ENCODE assay signal across 16 cellular contexts in the genomic region with DNA sequence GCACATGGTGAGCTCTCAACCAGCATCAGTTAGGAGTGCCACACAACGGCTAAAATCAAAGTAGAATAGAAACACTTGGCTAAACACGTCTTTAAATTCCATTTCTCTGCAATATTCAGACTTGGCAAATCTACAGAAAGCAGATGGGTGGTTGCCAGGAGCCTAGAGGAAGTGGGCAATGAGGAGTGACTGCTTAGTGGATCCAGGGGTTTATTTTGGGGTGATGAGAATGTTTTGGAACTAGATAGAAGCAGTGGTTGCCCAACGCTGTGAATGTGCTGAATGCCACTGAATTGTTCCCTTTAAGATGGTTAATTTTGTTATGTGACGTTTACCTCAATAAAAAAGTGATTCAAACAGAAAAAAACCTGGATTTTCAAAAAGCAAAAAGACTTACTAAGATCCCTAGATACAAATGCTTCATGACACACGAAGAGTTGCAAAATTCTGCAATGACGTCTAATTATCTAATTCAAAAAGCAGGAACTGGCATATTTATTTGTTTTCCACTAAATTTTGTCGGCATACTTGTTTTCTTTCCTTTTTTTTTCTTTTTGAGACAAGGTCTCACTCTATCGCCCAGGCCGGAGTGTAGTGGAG. TPM values are rescaled to one million over a fixed set of nuclear protein-coding genes. Genes with fewer than 3 reads are reported as not detected.
DNase-seq lines count a peak whose midpoint lies in the region; ATAC-seq, FAIRE-seq and TF ChIP-seq lines count a peak whose summit lies in the region.
"Had no signal": no experiment of that assay in that cellular context is flagged by ENCODE, and none has a peak within 500 bp of the region (broad histone marks: within the 10 kb centered on the region; RNA-seq: fewer than 3 reads in every experiment).

No MANE protein-coding gene starts in this region.

- intact Hi-C loops in heart right ventricle (cut with DNase I) (no loop called here), right cardiac atrium (cut with DNase I) (no loop called here), left lung (cut with DNase I) (no loop called here), upper lobe of right lung (cut with DNase I) (no loop called here)

- H3K79me2 ChIP-seq in astrocyte (ENCODE audit: insufficient read depth, low read length) = no peaks in the 10 kb centered on the region
- H3K79me2 ChIP-seq in hepatocyte = no peaks in the 10 kb centered on the region

- no peaks in the 10 kb centered on the region for H3K36me3 ChIP-seq in heart right ventricle
- H3K36me3 ChIP-seq in astrocyte (ENCODE audit: insufficient read depth, low read length) = no peaks in the 10 kb centered on the region
- no peaks in the 10 kb centered on the region for H3K36me3 ChIP-seq in left lung
- no peaks in the 10 kb centered on the region for H3K36me3 ChIP-seq in upper lobe of right lung
- no peaks in the 10 kb centered on the region for H3K36me3 ChIP-seq in hepatocyte (replicated peaks; ENCODE audit: insufficient read depth, low read depth)

- ATAC-seq in heart right ventricle (peak in 6 of 8 donors; percentile 25 to 68 (median 57)), right cardiac atrium (no peak), left lung (peak; percentile 43), upper lobe of right lung (peak; percentile 43)
- ATAC-seq: stimulated activated effector memory CD8-positive, alpha-beta T cell treated with anti-CD3 and anti-CD28 coated beads, Interleukin-12 subunit alpha, Interleukin-12 subunit beta, amount 100 ng/mL, for 72 hours had no signal

- peak in 1 of 2 donors; percentile 27 for DNase-seq in heart right ventricle
- DNase-seq in right cardiac atrium = no peak
- DNase-seq in astrocyte (ENCODE audit: low read depth) = peak; percentile 3
- no peak for DNase-seq in left lung
- no peak for DNase-seq in upper lobe of right lung
- DNase-seq in activated CD4-positive, CD25-positive, alpha-beta regulatory T cell treated with anti-CD3 and anti-CD28 coated beads, Interleukin-2, amount 50 U/mL, for 72 hours = no peak
- no peak for DNase-seq in hepatocyte (ENCODE audit: low spot score)
- DNase-seq in NCI-H1930 (lab: John Stamatoyannopoulos, UW) = no peak
- DNase-seq: activated CD4-positive, alpha-beta T cell treated with anti-CD3 and anti-CD28 coated beads for 48 hours; NCI-H2171; SHP77 treated with DMSO at 0.1 percent for 48 hours had no signal

- H3K9ac ChIP-seq in astrocyte (ENCODE audit: low read length) = no peak overlapping the region

- H3K9me2 ChIP-seq in hepatocyte (replicated peaks; ENCODE audit: insufficient read depth) = no peaks in the 10 kb centered on the region

- H3K27ac ChIP-seq in heart right ventricle = peak overlapping the region in 4 of 10 donors; percentile 20 to 77 (median 40)
- H3K27ac ChIP-seq in right cardiac atrium (ENCODE audit: low read length) = no peak overlapping the region
- H3K27ac ChIP-seq in astrocyte (ENCODE audit: low read depth, low read length) = no peak overlapping the region
- H3K27ac ChIP-seq in left lung = peak overlapping the region in 1 of 2 donors; percentile 10
- no peak overlapping the region for H3K27ac ChIP-seq in upper lobe of right lung
- H3K27ac ChIP-seq in hepatocyte = no peak overlapping the region

- H3K27me3 ChIP-seq in heart right ventricle (no peaks in the 10 kb centered on the region), right cardiac atrium (ENCODE audit: control insufficient read depth, insufficient read depth) (no peaks in the 10 kb centered on the region), astrocyte (ENCODE audit: insufficient read depth, low read length) (peaks cover 2% of the 10 kb centered on the region), left lung (no peaks in the 10 kb centered on the region), upper lobe of right lung (no peaks in the 10 kb centered on the region), hepatocyte (no peaks in the 10 kb centered on the region)

- no peak for FAIRE-seq in astrocyte (lab: Jason Lieb, UNC)
- FAIRE-seq: G401.6 had no signal

- H3K9me3 Mint-ChIP-seq in astrocyte (ENCODE audit: unreplicated experiment) = peaks cover 2% of the 10 kb centered on the region
- H3K9me3 Mint-ChIP-seq: activated naive CD4-positive, alpha-beta T cell treated with anti-CD3 and anti-CD28 coated beads, Interleukin-2, amount 50 U/mL, for 24 hours; stimulated activated effector memory CD8-positive, alpha-beta T cell treated with anti-CD3 and anti-CD28 coated beads, Interleukin-12 subunit alpha, Interleukin-12 subunit beta, amount 100 ng/mL, for 72 hours had no signal

- H3K27ac Mint-ChIP-seq in astrocyte (ENCODE audit: unreplicated experiment) = peak overlapping the region; percentile 12
- H3K27ac Mint-ChIP-seq: activated naive CD4-positive, alpha-beta T cell treated with anti-CD3 and anti-CD28 coated beads, Interleukin-2, amount 50 U/mL, for 24 hours; stimulated activated effector memory CD8-positive, alpha-beta T cell treated with anti-CD3 and anti-CD28 coated beads, Interleukin-12 subunit alpha, Interleukin-12 subunit beta, amount 100 ng/mL, for 72 hours had no signal

- H3K4me1 ChIP-seq in heart right ventricle (peaks cover 0 to 15% (median 0%) of the 10 kb centered on the region in 9 donors), right cardiac atrium (ENCODE audit: control insufficient read depth, insufficient read depth, low read length) (no peaks in the 10 kb centered on the region), astrocyte (ENCODE audit: insufficient read depth, low read length) (no peaks in the 10 kb centered on the region), left lung (peaks cover 0 to 8% of the 10 kb centered on the region in 2 donors), upper lobe of right lung (peaks cover 7% of the 10 kb centered on the region), hepatocyte (ENCODE audit: insufficient read depth) (no peaks in the 10 kb centered on the region)

- no peaks in the 10 kb centered on the region for H4K20me1 ChIP-seq in astrocyte (ENCODE audit: insufficient read depth, low read length)
- no peaks in the 10 kb centered on the region for H4K20me1 ChIP-seq in hepatocyte (ENCODE audit: insufficient read depth, poor library complexity, severe bottlenecking)

- H3K4me3 ChIP-seq in heart right ventricle = no peak overlapping the region
- no peak overlapping the region for H3K4me3 ChIP-seq in right cardiac atrium (ENCODE audit: low read length)
- H3K4me3 ChIP-seq in astrocyte (ENCODE audit: insufficient read depth, low read depth, low read length) = no peak overlapping the region
- no peak overlapping the region for H3K4me3 ChIP-seq in left lung
- H3K4me3 ChIP-seq in upper lobe of right lung = no peak overlapping the region
- no peak overlapping the region for H3K4me3 ChIP-seq in hepatocyte

- no peak overlapping the region for H3K4me3 Mint-ChIP-seq in astrocyte (ENCODE audit: unreplicated experiment)
- H3K4me3 Mint-ChIP-seq: activated naive CD4-positive, alpha-beta T cell treated with anti-CD3 and anti-CD28 coated beads, Interleukin-2, amount 50 U/mL, for 24 hours; stimulated activated effector memory CD8-positive, alpha-beta T cell treated with anti-CD3 and anti-CD28 coated beads, Interleukin-12 subunit alpha, Interleukin-12 subunit beta, amount 100 ng/mL, for 72 hours had no signal

- TF ChIP-seq CTCF in heart right ventricle (IDR thresholded peaks at IDR 0.05) (no peak), astrocyte (IDR thresholded peaks at IDR 0.05; ENCODE audit: insufficient read depth, low read depth, low read length) (no peak), left lung (IDR thresholded peaks at IDR 0.05) (no peak), upper lobe of right lung (IDR thresholded peaks at IDR 0.05) (no peak), hepatocyte (IDR thresholded peaks at IDR 0.05; ENCODE audit: poor library complexity) (no peak)

- no peak overlapping the region for H2AFZ ChIP-seq in astrocyte (ENCODE audit: low read depth, low read length)
- no peak overlapping the region for H2AFZ ChIP-seq in hepatocyte

- 45 to 46% methylated on average over 9 of the region's 9 CpGs for WGBS in heart right ventricle, 2 donors
- WGBS in right cardiac atrium = 27% methylated on average over 9 of the region's 9 CpGs
- WGBS in hepatocyte (ENCODE audit: low lambda C conversion rate, missing lambda C conversion rate) = 77% methylated on average over 9 of the region's 9 CpGs

- H3K4me2 ChIP-seq in astrocyte (ENCODE audit: low read length) = no peak overlapping the region
- H3K4me2 ChIP-seq in hepatocyte = no peak overlapping the region

- H3K27me3 Mint-ChIP-seq in astrocyte (ENCODE audit: low read depth, unreplicated experiment) = peaks cover 22% of the 10 kb centered on the region

- no peaks in the 10 kb centered on the region for H3K36me3 Mint-ChIP-seq in astrocyte (ENCODE audit: low read depth, unreplicated experiment)
- H3K36me3 Mint-ChIP-seq: activated naive CD4-positive, alpha-beta T cell treated with anti-CD3 and anti-CD28 coated beads, Interleukin-2, amount 50 U/mL, for 24 hours; stimulated activated effector memory CD8-positive, alpha-beta T cell treated with anti-CD3 and anti-CD28 coated beads, Interleukin-12 subunit alpha, Interleukin-12 subunit beta, amount 100 ng/mL, for 72 hours had no signal

- H3K4me1 Mint-ChIP-seq in astrocyte (ENCODE audit: low read depth, unreplicated experiment) = no peaks in the 10 kb centered on the region
- H3K4me1 Mint-ChIP-seq: activated naive CD4-positive, alpha-beta T cell treated with anti-CD3 and anti-CD28 coated beads, Interleukin-2, amount 50 U/mL, for 24 hours; stimulated activated effector memory CD8-positive, alpha-beta T cell treated with anti-CD3 and anti-CD28 coated beads, Interleukin-12 subunit alpha, Interleukin-12 subunit beta, amount 100 ng/mL, for 72 hours had no signal

- H3K9me3 ChIP-seq in heart right ventricle (no peaks in the 10 kb centered on the region), right cardiac atrium (ENCODE audit: control insufficient read depth, low read length) (no peaks in the 10 kb centered on the region), astrocyte (ENCODE audit: insufficient read depth, low read depth, low read length) (peaks cover 3% of the 10 kb centered on the region), left lung (no peaks in the 10 kb centered on the region), upper lobe of right lung (no peaks in the 10 kb centered on the region), hepatocyte (ENCODE audit: low read depth) (no peaks in the 10 kb centered on the region)

RNA-seq across cellular contexts. Expression of gene DAO, which starts 34.2 kb away (rescaled TPM):
- not detected for total RNA-seq in heart right ventricle
- not detected for polyA plus RNA-seq in heart right ventricle
- total RNA-seq in right cardiac atrium = not detected
- not detected for polyA plus RNA-seq in right cardiac atrium
- not detected in 2 replicates for total RNA-seq in astrocyte
- not detected for total RNA-seq in left lung
- total RNA-seq in upper lobe of right lung = 0.26 TPM
- 0.90 and 2.2 TPM in 2 replicates for total RNA-seq in hepatocyte
- polyA plus RNA-seq in hepatocyte = 0.41 and 0.88 TPM in 2 replicates
- polyA plus RNA-seq: AG04450, neural cell had no signal

RNA-seq across cellular contexts. Expression of gene SSH1, which starts 56.7 kb away (rescaled TPM):
- total RNA-seq in heart right ventricle (10 to 100 TPM; 28.4 to 48.7 (median 35.1) TPM), right cardiac atrium (10 to 100 TPM; 39.2 to 46.6 (median 41.5) TPM), astrocyte (64.6 and 75.9 TPM in 2 replicates), left lung (10 to 100 TPM; 43.5 to 48.8 TPM), upper lobe of right lung (46.0 TPM), hepatocyte (8.2 and 8.9 TPM in 2 replicates)
- polyA plus RNA-seq in heart right ventricle (1 to 10 TPM; 4.2 to 7.5 TPM), right cardiac atrium (11.6 TPM), hepatocyte (7.4 and 12.2 TPM in 2 replicates)

Comparison
In these comparisons a context has a peak if more than half of its experiments do, and no peak if none do; other contexts are left out.
1. ATAC-seq: peak in heart right ventricle (6 of 8), left lung (single experiment) and upper lobe of right lung (single experiment); none in right cardiac atrium (0 of 2).